In genomic region chr2:59428940-59429339, GRCh38 we compare ENCODE assay signal across 7 cellular contexts.
"Had no signal": no experiment of that assay in that cellular context is flagged by ENCODE, and none has a peak within 500 bp of the region (broad histone marks: within the 10 kb centered on the region; RNA-seq: fewer than 3 reads in every experiment).

No MANE protein-coding gene starts in this region.

- FAIRE-seq: HTR-8/SVneo, K562 had no signal

- ATAC-seq: K562 had no signal

- H3K27ac ChIP-seq: HL-60, KMS-11 had no signal

- H3K9ac ChIP-seq: KMS-11 had no signal

- H3K4me3 ChIP-seq: K562 had no signal

- DNase-seq: IMR-90, KBM-7, KG1 had no signal

- H3K4me2 ChIP-seq: KMS-11 had no signal
